8 cellular contexts compared by ENCODE assay signal in genomic region chr6:28399370-28400121, GRCh38.
DNase-seq lines count a peak whose midpoint lies in the region; ATAC-seq and TF ChIP-seq lines count a peak whose summit lies in the region.

ZSCAN12 (minus strand) TSS chr6:28399747; CDS start chr6:28398405, 1,342 bp downstream.

- peaks cover 20% of the 10 kb centered on the region for H3K4me1 ChIP-seq in RWPE2 (ENCODE audit: insufficient read depth, poor library complexity, severe bottlenecking)

- H3K9me3 ChIP-seq in RWPE2 (ENCODE audit: severe bottlenecking): no peaks in the 10 kb centered on the region

- H3K27ac ChIP-seq in RWPE2 (ENCODE audit: poor library complexity, severe bottlenecking) (peak within 1 kb of the TSS; percentile 63), substantia nigra (ENCODE audit: low read depth, low read length, poor library complexity, severe bottlenecking) (peak within 1 kb of the TSS; percentile 49)

- peaks cover 36% of the 10 kb centered on the region for H3K36me3 ChIP-seq in RWPE2 (ENCODE audit: low read depth)

- ATAC-seq in GM21447 (IDR thresholded peaks at IDR 0.05; ENCODE audit: unreplicated experiment) (peak; percentile 80), RWPE2 (ENCODE audit: low read depth) (peak; percentile 86)

- DNase-seq in DMS114 treated with DMSO at 0.1 percent for 48 hours (lab: John Stamatoyannopoulos, UW; ENCODE audit: unreplicated experiment) (peak; percentile 79), HuH-7 (ENCODE audit: low spot score) (peak; percentile 44), RWPE2 (ENCODE audit: low spot score) (peak; percentile 75), globus pallidus (ENCODE audit: low spot score) (peak; percentile 80), nucleus accumbens (lab: John Stamatoyannopoulos, UW) (peak in 55 of 56 donors; percentile 19 to 91 (median 73)), substantia nigra (lab: John Stamatoyannopoulos, UW) (peak; percentile 2 to 86 (median 68))
- DNase-seq in activated naive CD4-positive, alpha-beta T cell treated with Interleukin-2 at 50 U/mL for 16 hours: peak; percentile 84

- peak; percentile 71 for TF ChIP-seq CTCF in RWPE2 (IDR thresholded peaks at IDR 0.05; ENCODE audit: poor library complexity, severe bottlenecking)

- H3K27me3 ChIP-seq in RWPE2 (ENCODE audit: insufficient read depth, poor library complexity, severe bottlenecking): no peaks in the 10 kb centered on the region

- peak within 1 kb of the TSS; percentile 59 for H3K4me3 ChIP-seq in RWPE2 (ENCODE audit: severe bottlenecking)

Comparison
In these comparisons a context has a peak if more than half of its experiments do, and no peak if none do; other contexts are left out.
1. Peak in every context shown above with its lines: DNase-seq, ATAC-seq, H3K4me3 ChIP-seq and H3K27ac ChIP-seq.